Comparison of ENCODE assay signal across 22 cellular contexts in genomic region chr14:89481167-89481566, GRCh38.
DNase-seq lines count a peak whose midpoint lies in the region; ATAC-seq and TF ChIP-seq lines count a peak whose summit lies in the region.
"Had no signal": no experiment of that assay in that cellular context is flagged by ENCODE, and none has a peak within 500 bp of the region (broad histone marks: within the 10 kb centered on the region; RNA-seq: fewer than 3 reads in every experiment).

No MANE protein-coding gene starts in this region.

- peak; percentile 73 for DNase-seq in Right ventricle myocardium inferior (ENCODE audit: missing footprints)
- DNase-seq in cardiac septum (ENCODE audit: low spot score): no peak
- peak; percentile 70 for DNase-seq in left ventricle myocardium inferior
- peak; percentile 70 to 86 for DNase-seq in psoas muscle
- DNase-seq in hippocampal formation (lab: John Stamatoyannopoulos, UW): no peak
- DNase-seq in inferior parietal cortex (ENCODE audit: extremely low spot score): no peak
- no peak for DNase-seq in NCI-H2227 (lab: John Stamatoyannopoulos, UW; ENCODE audit: unreplicated experiment)
- DNase-seq: activated B cell treated with CpG ODN at 0.5 μM for 24 hours; activated CD4-positive, alpha-beta memory T cell treated with anti-CD3 and anti-CD28 coated beads, Interleukin-2, amount 10 ng/mL, durations not matched to agents 7 days and 5 days; activated effector memory CD4-positive, alpha-beta T cell treated with anti-CD3 and anti-CD28 coated beads, Interleukin-2, amount 50 U/mL, for 16 hours; activated naive CD8-positive, alpha-beta T cell treated with anti-CD3 and anti-CD28 coated beads, Interleukin-2, amount 10 ng/mL, durations not matched to agents 7 days and 5 days; activated T-cell treated with anti-CD3 and anti-CD28 coated beads for 4 hours; CD4-positive, alpha-beta memory T cell; effector CD8-positive, alpha-beta T cell; erythroblast; foreskin keratinocyte; islet precursor cell; NCI-H2081 had no signal

- TF ChIP-seq CTCF in left ventricle myocardium inferior (IDR thresholded peaks at IDR 0.05; ENCODE audit: borderline replicate concordance) (no peak), psoas muscle (IDR thresholded peaks at IDR 0.05) (no peak)

- H3K4me3 ChIP-seq in left ventricle myocardium inferior: no peak overlapping the region
- H3K4me3 ChIP-seq in psoas muscle: no peak overlapping the region
- no peak overlapping the region for H3K4me3 ChIP-seq in urinary bladder (ENCODE audit: low read depth, low read length)
- H3K4me3 ChIP-seq: lung, upper lobe of left lung had no signal

- WGBS in psoas muscle, 3 donors: 52 to 63% (median 57%) methylated on average over 11 of the region's 11 CpGs
- WGBS in urinary bladder: 56% methylated on average over 11 of the region's 11 CpGs

- peaks cover 34% of the 10 kb centered on the region for H3K4me1 ChIP-seq in left ventricle myocardium inferior
- peaks cover 3% of the 10 kb centered on the region for H3K4me1 ChIP-seq in psoas muscle
- no peaks in the 10 kb centered on the region for H3K4me1 ChIP-seq in urinary bladder (ENCODE audit: insufficient read depth)
- H3K4me1 ChIP-seq: foreskin keratinocyte had no signal

- no peaks in the 10 kb centered on the region for H3K27me3 ChIP-seq in left ventricle myocardium inferior (ENCODE audit: low read depth)
- peaks cover 0 to 2% (median 0%) of the 10 kb centered on the region in 3 donors for H3K27me3 ChIP-seq in psoas muscle (ENCODE audit: insufficient read depth in 3 of 3, low read length in 2 of 3)
- H3K27me3 ChIP-seq: foreskin keratinocyte, upper lobe of left lung had no signal

- ATAC-seq in Right ventricle myocardium inferior (peak; percentile 86), psoas muscle (peak in 3 of 4 donors; percentile 30 to 80 (median 45))
- ATAC-seq: foreskin keratinocyte had no signal

- no peaks in the 10 kb centered on the region for H3K9me3 ChIP-seq in left ventricle myocardium inferior (replicated peaks)
- H3K9me3 ChIP-seq in psoas muscle: no peaks in the 10 kb centered on the region
- H3K9me3 ChIP-seq: upper lobe of left lung had no signal

- H3K36me3 ChIP-seq in left ventricle myocardium inferior: no peaks in the 10 kb centered on the region
- no peaks in the 10 kb centered on the region for H3K36me3 ChIP-seq in psoas muscle (ENCODE audit: insufficient read depth in 1 of 2, low read depth in 1 of 2)
- H3K36me3 ChIP-seq in urinary bladder (ENCODE audit: insufficient read depth): no peaks in the 10 kb centered on the region
- H3K36me3 ChIP-seq: upper lobe of left lung had no signal

- H3K27ac ChIP-seq in left ventricle myocardium inferior (replicated peaks): peak overlapping the region; percentile 58
- no peak overlapping the region for H3K27ac ChIP-seq in psoas muscle
- peak overlapping the region; percentile 15 for H3K27ac ChIP-seq in urinary bladder (ENCODE audit: low read depth)
- H3K27ac ChIP-seq: 22Rv1, foreskin keratinocyte, upper lobe of left lung had no signal

- intact Hi-C loops in Right ventricle myocardium inferior (cut with DNase I) (no loop called here), cardiac septum (cut with DNase I) (no loop called here), left ventricle myocardium inferior (cut with micrococcal nuclease) (no loop called here), psoas muscle (cut with DNase I) (no loop called here)

Comparison
In these comparisons a context has a peak if more than half of its experiments do, and no peak if none do; other contexts are left out.
1. DNase-seq: peak in Right ventricle myocardium inferior (single experiment), left ventricle myocardium inferior (single experiment) and psoas muscle (2 of 2); none in cardiac septum (single experiment), hippocampal formation (0 of 2), inferior parietal cortex (single experiment) and NCI-H2227 (single experiment).